33 cellular contexts compared by ENCODE assay signal in genomic region chr12:62726471-62726980, GRCh38.
DNase-seq lines count a peak whose midpoint lies in the region; ATAC-seq and TF ChIP-seq lines count a peak whose summit lies in the region.
"Had no signal": no experiment of that assay in that cellular context is flagged by ENCODE, and none has a peak within 500 bp of the region (broad histone marks: within the 10 kb centered on the region; RNA-seq: fewer than 3 reads in every experiment).

No MANE protein-coding gene starts in this region.

- H3K9me3 ChIP-seq in Panc1 (ENCODE audit: control insufficient read depth, insufficient read depth, low read depth, low read length) (no peaks in the 10 kb centered on the region; the same call in 1 of the 2 replicates), trophoblast cell (ENCODE audit: insufficient read depth, low read depth, low read length) (no peaks in the 10 kb centered on the region), smooth muscle cell (replicated peaks; ENCODE audit: low read depth) (no peaks in the 10 kb centered on the region)
- H3K9me3 ChIP-seq: heart right ventricle, tibial artery had no signal

- no peak overlapping the region for H2BK5ac ChIP-seq in trophoblast cell (ENCODE audit: low read depth, low read length, poor library complexity)

- ATAC-seq in Panc1 (no peak), HG03565 (IDR thresholded peaks at IDR 0.05; ENCODE audit: unreplicated experiment) (no peak)
- ATAC-seq: heart right ventricle; HepG2; left lobe of liver; stimulated activated naive CD8-positive, alpha-beta T cell treated with anti-CD3 and anti-CD28 coated beads, Interleukin-15, amount 100 ng/mL, for 72 hours had no signal

- no peak overlapping the region for H2BK120ac ChIP-seq in trophoblast cell (ENCODE audit: insufficient read depth, low read length, poor library complexity)

- DNase-seq in G401 (ENCODE audit: low spot score): peak; percentile 42
- no peak for DNase-seq in Panc1 (ENCODE audit: low read depth, low spot score)
- DNase-seq in fibroblast of mammary gland (ENCODE audit: low read depth): peak; percentile 75
- DNase-seq in trophoblast cell: peak; percentile 66 to 83
- DNase-seq in GM19240 (ENCODE audit: insufficient read length, low spot score): no peak
- no peak for DNase-seq in activated CD4-positive, alpha-beta T cell treated with anti-CD3 and anti-CD28 coated beads for 4 hours
- no peak for DNase-seq in smooth muscle cell (lab: John Stamatoyannopoulos, UW; ENCODE audit: unreplicated experiment)
- DNase-seq: activated CD4-positive, alpha-beta T cell treated with anti-CD3 and anti-CD28 coated beads, Interleukin-2, amount 10 ng/mL, durations not matched to agents 7 days and 5 days; activated gamma-delta T cell treated with Interleukin-2 at 50 U/mL for 16 hours; activated T-cell treated with anti-CD3 and anti-CD28 coated beads, Interleukin-2, amount 50 U/mL, for 24 hours; COR-L47; foreskin melanocyte; GF-D8; heart right ventricle; Kasumi-1; MV-4-11; naive B cell; NCI-H1436 treated with DMSO at 0.1 percent for 48 hours; NCI-H2107; NCI-H446 treated with DMSO at 0.1 percent for 48 hours; retina; Right ventricle myocardium superior; small intestine; stimulated activated CD4-positive, alpha-beta T cell treated with anti-CD3 and anti-CD28 coated beads, Interleukin-1b, Interleukin-23, amount 100 ng/mL, for 48 hours; stimulated activated CD8-positive, alpha-beta memory T cell treated with anti-CD3 and anti-CD28 coated beads, Interleukin-4, amount 100 ng/mL, for 48 hours; stimulated activated naive CD8-positive, alpha-beta T cell treated with anti-CD3 and anti-CD28 coated beads, Interleukin-15, amount 100 ng/mL, for 72 hours; SW 1271; T-helper 9 cell; tibial artery had no signal

- no peak overlapping the region for H3K9ac ChIP-seq in trophoblast cell (ENCODE audit: low read length)
- no peak overlapping the region for H3K9ac ChIP-seq in smooth muscle cell (ENCODE audit: low read depth)

- H3K4me2 ChIP-seq in trophoblast cell (ENCODE audit: low read length): no peak overlapping the region
- no peak overlapping the region for H3K4me2 ChIP-seq in smooth muscle cell

- peaks cover 4% of the 10 kb centered on the region for H3K79me1 ChIP-seq in trophoblast cell (ENCODE audit: low read length)

- H3K4me3 ChIP-seq in Panc1 (ENCODE audit: low read depth in 2 of 2, low read length in 2 of 2) (no peak overlapping the region), fibroblast of mammary gland (ENCODE audit: control insufficient read depth, low read depth, low read length) (no peak overlapping the region), trophoblast cell (ENCODE audit: low read depth, low read length) (no peak overlapping the region), smooth muscle cell (no peak overlapping the region)
- H3K4me3 ChIP-seq: heart right ventricle, tibial artery had no signal

- H4K91ac ChIP-seq in trophoblast cell (ENCODE audit: low read depth, low read length): peak overlapping the region; percentile 35

- H3K36me3 ChIP-seq in Panc1 (ENCODE audit: control insufficient read depth, insufficient read depth, low read length) (no peaks in the 10 kb centered on the region), trophoblast cell (ENCODE audit: control insufficient read depth in 1 of 2, insufficient read depth in 2 of 2, low read length in 2 of 2) (no peaks in the 10 kb centered on the region), smooth muscle cell (ENCODE audit: low read depth) (no peaks in the 10 kb centered on the region)
- H3K36me3 ChIP-seq: heart right ventricle, tibial artery had no signal

- no peak overlapping the region for H3K4ac ChIP-seq in trophoblast cell (ENCODE audit: low read depth, low read length)

- H2AFZ ChIP-seq in trophoblast cell (ENCODE audit: insufficient read depth, low read length, poor library complexity) (no peak overlapping the region), smooth muscle cell (ENCODE audit: low read depth) (no peak overlapping the region)

- no CpG with 5 or more reads among the region's 6 CpGs for WGBS in trophoblast cell (ENCODE audit: extremely low coverage, insufficient coverage, insufficient read length)
- 91% methylated on average over 6 of the region's 6 CpGs for WGBS in smooth muscle cell (ENCODE audit: low lambda C conversion rate)

- H3K79me2 ChIP-seq in trophoblast cell (ENCODE audit: control insufficient read depth, insufficient read depth, low read length, poor library complexity) (peaks cover 2% of the 10 kb centered on the region), smooth muscle cell (ENCODE audit: low read depth) (no peaks in the 10 kb centered on the region)

- H3K14ac ChIP-seq in trophoblast cell (ENCODE audit: low read length): no peak overlapping the region

- in situ Hi-C loops in G401 (cut with HindIII; ENCODE audit: low sequenced_read_pairs) (no loop called here), Panc1 (cut with HindIII; ENCODE audit: low pct_unique_long_range_greater_than_20kb, low sequenced_read_pairs) (no loop called here)

- no peak overlapping the region for H2AK5ac ChIP-seq in trophoblast cell (ENCODE audit: low read length)

- no peak overlapping the region for H4K8ac ChIP-seq in trophoblast cell (ENCODE audit: low read depth, low read length)

- TF ChIP-seq CTCF in Panc1 (IDR thresholded peaks at IDR 0.05) (no peak), fibroblast of mammary gland (conservative IDR thresholded peaks at IDR 0.05; ENCODE audit: control insufficient read depth, insufficient read depth, low read depth, low read length) (no peak), smooth muscle cell (IDR thresholded peaks at IDR 0.05; ENCODE audit: borderline replicate concordance, insufficient read depth, poor library complexity, severe bottlenecking) (no peak)

- POLR2A ChIA-PET in Panc1 (lab: Charles Lee): no interaction called here

- peak overlapping the region; percentile 37 for H2BK12ac ChIP-seq in trophoblast cell (ENCODE audit: low read length)

- BruUV-seq in Panc1 (replicated peaks; lab: Mats Ljungman, UMichigan): no TSS peak

- no peak overlapping the region for H3K18ac ChIP-seq in trophoblast cell (ENCODE audit: low read length)

- H3K27ac ChIP-seq in Panc1 (ENCODE audit: low read length) (peak overlapping the region; percentile 95), trophoblast cell (ENCODE audit: low read depth, low read length) (no peak overlapping the region), smooth muscle cell (ENCODE audit: low read depth) (no peak overlapping the region)
- H3K27ac ChIP-seq: heart right ventricle, tibial artery, VCaP had no signal

- intact Hi-C loops in Panc1 (cut with micrococcal nuclease; ENCODE audit: unreplicated experiment): no loop called here

- peaks cover 70% of the 10 kb centered on the region for H3K4me1 ChIP-seq in Panc1 (ENCODE audit: control insufficient read depth, insufficient read depth, low read length)
- H3K4me1 ChIP-seq in trophoblast cell (ENCODE audit: control insufficient read depth in 1 of 2, insufficient read depth in 2 of 2, low read length in 2 of 2): peaks cover 6 to 13% of the 10 kb centered on the region in 2 experiments
- H3K4me1 ChIP-seq in smooth muscle cell (ENCODE audit: low read depth): peaks cover 23% of the 10 kb centered on the region

- no peak overlapping the region for H4K12ac ChIP-seq in trophoblast cell (ENCODE audit: low read depth, low read length)

- no peak overlapping the region for H3K23ac ChIP-seq in trophoblast cell (ENCODE audit: low read length)

- peaks cover 21% of the 10 kb centered on the region for H3F3A ChIP-seq in smooth muscle cell (ENCODE audit: low read depth)

- H4K20me1 ChIP-seq in smooth muscle cell (ENCODE audit: low read depth): no peaks in the 10 kb centered on the region

- no peaks in the 10 kb centered on the region for H3K27me3 ChIP-seq in Panc1 (ENCODE audit: control insufficient read depth, insufficient read depth, low read length)
- H3K27me3 ChIP-seq in trophoblast cell (ENCODE audit: insufficient read depth, low read length): no peaks in the 10 kb centered on the region
- H3K27me3 ChIP-seq in smooth muscle cell (ENCODE audit: low read depth): no peaks in the 10 kb centered on the region
- H3K27me3 ChIP-seq: heart right ventricle, tibial artery had no signal

- CTCF ChIA-PET in Panc1 (lab: Charles Lee): no interaction called here

Comparison
In these comparisons a context has a peak if more than half of its experiments do, and no peak if none do; other contexts are left out.
1. DNase-seq: peak in G401 (single experiment), fibroblast of mammary gland (single experiment) and trophoblast cell (2 of 2); none in Panc1 (single experiment), GM19240 (single experiment), activated CD4-positive, alpha-beta T cell treated with anti-CD3 and anti-CD28 coated beads for 4 hours (0 of 2) and smooth muscle cell (single experiment).